ENCODE assay signal across 8 cellular contexts in genomic region chr1:51519048-51519856, GRCh38. TPM values are rescaled to one million over a fixed set of nuclear protein-coding genes. Genes with fewer than 3 reads are reported as not detected.
DNase-seq lines count a peak whose midpoint lies in the region; ATAC-seq, FAIRE-seq and TF ChIP-seq lines count a peak whose summit lies in the region.

Gene EPS15 (minus strand): TSS chr1:51519266. CDS start chr1:51519231, 35 bp downstream.

- 3% methylated on average over 12 of the region's 56 CpGs for WGBS in esophagus muscularis mucosa

- no peak for TF ChIP-seq EP300 in esophagus muscularis mucosa (IDR thresholded peaks at IDR 0.05)

- peaks cover 0 to 3% (median 0%) of the 10 kb centered on the region in 4 donors for H3K9me3 ChIP-seq in esophagus muscularis mucosa
- H3K9me3 ChIP-seq in muscle layer of duodenum (ENCODE audit: control insufficient read depth in 1 of 2, low read length in 2 of 2), result no peaks in the 10 kb centered on the region

- no peak for TF ChIP-seq CTCF in esophagus muscularis mucosa (IDR thresholded peaks at IDR 0.05)

- H3K27me3 ChIP-seq in esophagus muscularis mucosa (no peaks in the 10 kb centered on the region), muscle layer of duodenum (ENCODE audit: low read depth, low read length) (no peaks in the 10 kb centered on the region)

- peak; percentile 56 for ATAC-seq in GM21390 (IDR thresholded peaks at IDR 0.05; ENCODE audit: unreplicated experiment)

- peak; percentile 96 for DNase-seq in D341Med (ENCODE audit: low spot score)
- DNase-seq in HuH-7 (ENCODE audit: low spot score), result peak; percentile 80
- peak; percentile 71 for DNase-seq in RCC 7860 (ENCODE audit: low spot score)
- DNase-seq in activated T-helper 1 cell treated with Interleukin-2 at 50 U/mL for 16 hours (ENCODE audit: low read depth), result peak; percentile 81
- peak; percentile 96 for DNase-seq in esophagus muscularis mucosa (ENCODE audit: extremely low spot score)
- DNase-seq in stimulated activated CD8-positive, alpha-beta memory T cell treated with anti-CD3 and anti-CD28 coated beads, Interleukin-7, amount 100 ng/mL, for 24 hours (ENCODE audit: low read depth), result peak; percentile 79

- H3K27ac ChIP-seq in esophagus muscularis mucosa (replicated peaks in 1 of 4), result peak within 1 kb of the TSS; percentile 89 to 93 (median 91)
- H3K27ac ChIP-seq in muscle layer of duodenum (ENCODE audit: low read length), result peak within 1 kb of the TSS; percentile 97

- intact Hi-C loops in esophagus muscularis mucosa (cut with DNase I), result loop anchor here (5.0 to 10.0 kb wide), 2 partner anchors 98 to 284 kb away; partner anchors contain the start of genes OSBPL9 and RNF11

- FAIRE-seq in RCC 7860 (lab: Jason Lieb, UNC), result no peak

- peak within 1 kb of the TSS; percentile 93 to 99 (median 94) for H3K4me3 ChIP-seq in esophagus muscularis mucosa
- H3K4me3 ChIP-seq in muscle layer of duodenum (ENCODE audit: low read depth in 1 of 2, low read length in 2 of 2), result peak within 1 kb of the TSS; percentile 82 to 96

- peaks cover 21 to 38% (median 36%) of the 10 kb centered on the region in 4 donors for H3K4me1 ChIP-seq in esophagus muscularis mucosa
- peaks cover 12 to 19% of the 10 kb centered on the region in 2 donors for H3K4me1 ChIP-seq in muscle layer of duodenum (ENCODE audit: control insufficient read depth in 1 of 2, insufficient read depth in 2 of 2, low read length in 2 of 2)

- TF ChIP-seq POLR2A in esophagus muscularis mucosa (IDR thresholded peaks at IDR 0.05; ENCODE audit: low read depth), result peak; percentile 8

- H3K36me3 ChIP-seq in esophagus muscularis mucosa (no peaks in the 10 kb centered on the region), muscle layer of duodenum (ENCODE audit: control insufficient read depth in 1 of 2, insufficient read depth in 2 of 2, low read length in 2 of 2) (no peaks in the 10 kb centered on the region)

RNA-seq across cellular contexts. Expression of gene EPS15, which starts in this region (rescaled TPM):
- total RNA-seq in esophagus muscularis mucosa, result 10 to 100 TPM; 49.8 to 84.3 (median 62.5) TPM

Comparison
In these comparisons a context has a peak if more than half of its experiments do, and no peak if none do; other contexts are left out.
1. Peak in every context shown above with its lines: DNase-seq, ATAC-seq, H3K4me3 ChIP-seq and H3K27ac ChIP-seq.